In genomic region chr7:137081276-137081675, GRCh38 we compare ENCODE assay signal across 13 cellular contexts.
"Had no signal": no experiment of that assay in that cellular context is flagged by ENCODE, and none has a peak within 500 bp of the region (broad histone marks: within the 10 kb centered on the region; RNA-seq: fewer than 3 reads in every experiment).

No MANE protein-coding gene starts in this region.

- DNase-seq: activated CD4-positive, alpha-beta T cell treated with anti-CD3 and anti-CD28 coated beads, Interleukin-2, amount 50 U/mL, for 1 hour; activated naive CD4-positive, alpha-beta T cell treated with anti-CD3 and anti-CD28 coated beads, Interleukin-2, amount 50 U/mL, for 16 hours; activated T-cell treated with anti-CD3 and anti-CD28 coated beads for 4 hours; foreskin melanocyte; SW 1271 had no signal

- H3K36me3 Mint-ChIP-seq: brain; mesothelial cell of epicardium; neural progenitor cell; stimulated activated memory B cell treated with anti-CD40 and anti-IgM and Interleukin-4, amounts not matched to agents 10 μg/mL and 1 μg/mL and 100 μg/mL, for 72 hours; type B pancreatic cell had no signal

- H3K27ac Mint-ChIP-seq: activated T-helper 2 cell treated with anti-CD3 and anti-CD28 coated beads, Interferon-gamma antibody, Interleukin-2, Interleukin-4, amounts not matched to agents 10 μg/mL and 5 μg/mL and 100 μg/mL, durations not matched to agents 14 hours and 24 hours and 36 hours; neural progenitor cell; stimulated activated memory B cell treated with anti-CD40 and anti-IgM and Interleukin-4, amounts not matched to agents 10 μg/mL and 1 μg/mL and 100 μg/mL, for 72 hours; T-helper 2 cell treated with Interferon-gamma antibody and Interleukin-4, amounts not matched to agents 5 μg/mL and 100 μg/mL, for 36 hours; type B pancreatic cell had no signal

- H3K27me3 Mint-ChIP-seq: stimulated activated memory B cell treated with anti-CD40 and anti-IgM and Interleukin-4, amounts not matched to agents 10 μg/mL and 1 μg/mL and 100 μg/mL, for 72 hours; type B pancreatic cell had no signal

- H3K27me3 ChIP-seq: dorsolateral prefrontal cortex, neural progenitor cell had no signal

- H3K4me3 ChIP-seq: dorsolateral prefrontal cortex, neural progenitor cell had no signal

- H3K9me3 Mint-ChIP-seq: neural progenitor cell; stimulated activated memory B cell treated with anti-CD40 and anti-IgM and Interleukin-4, amounts not matched to agents 10 μg/mL and 1 μg/mL and 100 μg/mL, for 72 hours; type B pancreatic cell had no signal

- H3K4me1 Mint-ChIP-seq: neural progenitor cell; stimulated activated memory B cell treated with anti-CD40 and anti-IgM and Interleukin-4, amounts not matched to agents 10 μg/mL and 1 μg/mL and 100 μg/mL, for 72 hours had no signal

- H3K9ac ChIP-seq: neural progenitor cell had no signal

- H3K4me1 ChIP-seq: neural progenitor cell had no signal

- H3K4me3 Mint-ChIP-seq: brain; mesothelial cell of epicardium; neural progenitor cell; stimulated activated memory B cell treated with anti-CD40 and anti-IgM and Interleukin-4, amounts not matched to agents 10 μg/mL and 1 μg/mL and 100 μg/mL, for 72 hours; T-helper 2 cell treated with Interferon-gamma antibody and Interleukin-4, amounts not matched to agents 5 μg/mL and 100 μg/mL, for 36 hours; type B pancreatic cell had no signal

- H3K36me3 ChIP-seq: neural progenitor cell had no signal

- H3K27ac ChIP-seq: dorsolateral prefrontal cortex, neural progenitor cell had no signal

- ATAC-seq: stimulated activated memory B cell treated with anti-CD40 and anti-IgM and Interleukin-4, amounts not matched to agents 10 μg/mL and 1 μg/mL and 100 μg/mL, for 72 hours had no signal
